20 cellular contexts compared by ENCODE assay signal in the genomic region with DNA sequence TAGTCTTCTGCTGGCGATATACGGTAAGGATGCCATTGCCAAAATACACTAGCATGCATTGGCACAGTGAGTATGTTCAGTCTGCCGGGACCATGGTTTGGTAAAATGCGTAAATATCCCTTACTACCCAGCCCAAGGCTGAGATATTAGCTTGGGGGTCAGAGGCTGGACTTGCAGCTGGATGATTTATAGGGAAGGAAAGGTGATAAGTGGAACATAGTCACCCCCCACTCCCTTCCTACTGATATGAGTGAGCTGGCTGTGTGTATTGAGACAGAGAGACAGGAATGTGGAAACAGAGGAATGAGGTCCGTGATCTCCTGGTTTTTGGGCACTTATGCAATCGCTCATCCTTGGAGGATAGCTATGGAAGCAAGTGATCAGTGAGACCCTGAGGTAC.
"Had no signal": no experiment of that assay in that cellular context is flagged by ENCODE, and none has a peak within 500 bp of the region (broad histone marks: within the 10 kb centered on the region; RNA-seq: fewer than 3 reads in every experiment).

No MANE protein-coding gene starts in this region.

- DNase-seq: cortex of kidney; dorsolateral prefrontal cortex; effector CD8-positive, alpha-beta T cell; gastrocnemius medialis; heart right ventricle; hypothalamus; left lung; lower lobe of right lung; naive thymus-derived CD4-positive, alpha-beta T cell; nephron progenitor cell; retina; right lobe of liver; stimulated activated CD4-positive, alpha-beta T cell treated with anti-CD3 and anti-CD28 coated beads, Interleukin-4, amount 100 ng/mL, for 1 hour; stimulated activated CD8-positive, alpha-beta memory T cell treated with anti-CD3 and anti-CD28 coated beads, Interleukin-4, amount 100 ng/mL, for 48 hours; tibial artery; upper lobe of left lung; uterus had no signal

- H3K4me3 ChIP-seq: dorsolateral prefrontal cortex, gastrocnemius medialis, heart right ventricle, left lung, lower lobe of right lung, prostate gland, right lobe of liver, tibial artery, upper lobe of left lung, uterus had no signal

- H3K27me3 ChIP-seq: dorsolateral prefrontal cortex, gastrocnemius medialis, heart right ventricle, left lung, right lobe of liver, tibial artery, upper lobe of left lung, uterus had no signal

- H3K9me3 ChIP-seq: gastrocnemius medialis, heart right ventricle, lower lobe of right lung, prostate gland, right lobe of liver, tibial artery, upper lobe of left lung, uterus had no signal

- H3K79me2 ChIP-seq: parathyroid adenoma had no signal

- H2AFZ ChIP-seq: parathyroid adenoma had no signal

- H3K4me1 ChIP-seq: gastrocnemius medialis, heart right ventricle, left lung, lower lobe of right lung, parathyroid adenoma, prostate gland, right lobe of liver, tibial artery, upper lobe of left lung, uterus had no signal

- H3K9ac ChIP-seq: parathyroid adenoma had no signal

- H3K27ac ChIP-seq: dorsolateral prefrontal cortex, gastrocnemius medialis, heart right ventricle, left lung, lower lobe of right lung, parathyroid adenoma, prostate gland, right lobe of liver, tibial artery, upper lobe of left lung, uterus had no signal

- H3K36me3 ChIP-seq: gastrocnemius medialis, heart right ventricle, left lung, lower lobe of right lung, prostate gland, right lobe of liver, tibial artery, upper lobe of left lung, uterus had no signal

- FAIRE-seq: islet of Langerhans had no signal
